In the genomic region with DNA sequence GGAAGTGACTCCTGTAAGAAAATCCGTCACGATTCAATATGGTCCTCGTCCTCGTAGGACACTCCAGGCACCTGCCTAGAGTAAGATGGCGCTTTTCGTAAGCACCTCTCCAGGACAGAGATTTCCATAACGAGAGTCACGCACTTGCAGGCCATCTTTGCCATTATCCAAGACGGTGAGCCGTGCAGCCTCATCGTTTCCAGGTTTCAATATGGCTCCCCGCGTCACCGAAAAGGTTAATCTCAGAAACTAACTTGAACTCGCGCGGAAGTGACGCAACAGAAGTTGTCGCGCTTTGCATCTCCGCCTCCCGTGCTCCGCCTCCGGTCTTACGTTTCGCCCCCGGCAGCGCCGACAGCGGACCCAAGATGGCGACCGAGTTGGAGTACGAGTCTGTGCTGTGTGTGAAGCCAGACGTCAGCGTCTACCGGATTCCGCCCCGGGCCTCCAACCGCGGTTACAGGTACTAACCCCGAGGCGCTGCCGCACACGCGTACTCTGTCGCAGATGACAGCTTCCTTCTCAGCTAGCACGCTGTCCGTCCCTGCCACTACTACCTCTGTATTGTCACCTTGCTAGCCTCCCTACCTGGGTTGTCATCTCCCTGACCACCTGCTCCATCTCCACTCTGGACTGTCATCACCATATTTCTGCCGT, we compare ENCODE assay signal across 8 cellular contexts. TPM values are rescaled to one million over a fixed set of nuclear protein-coding genes. Genes with fewer than 3 reads are reported as not detected.
DNase-seq lines count a peak whose midpoint lies in the region; ATAC-seq, FAIRE-seq and TF ChIP-seq lines count a peak whose summit lies in the region.

A gene (plus strand): TSS at position 354 of the 657 bp plus-strand sequence. CDS start 15 bp downstream, at position 369.

- no peaks in the 10 kb centered on the region for H3K9me3 Mint-ChIP-seq in type B pancreatic cell

- H3K27me3 ChIP-seq in adrenal gland (no peaks in the 10 kb centered on the region), heart left ventricle (no peaks in the 10 kb centered on the region)

- peaks cover 4% of the 10 kb centered on the region for H3K4me1 Mint-ChIP-seq in type B pancreatic cell (ENCODE audit: unreplicated experiment)

- DNase-seq in GM12891 (ENCODE audit: insufficient read length, low spot score) = peak; percentile 54
- peak; percentile 84 for DNase-seq in NCI-H1436 treated with DMSO at 0.1 percent for 48 hours (lab: John Stamatoyannopoulos, UW)
- DNase-seq in T-helper 1 cell = peak; percentile 93 to 98 (median 97)
- DNase-seq in adrenal gland = peak; percentile 95 to 99 (median 98)
- peak; percentile 96 to 98 (median 96) for DNase-seq in heart left ventricle
- peak; percentile 98 for DNase-seq in pons (ENCODE audit: low spot score)
- peak; percentile 93 for DNase-seq in type B pancreatic cell (ENCODE audit: extremely low spot score, unreplicated experiment)

- H3K9me3 ChIP-seq in adrenal gland (replicated peaks in 1 of 3) = no peaks in the 10 kb centered on the region
- H3K9me3 ChIP-seq in heart left ventricle = no peaks in the 10 kb centered on the region

- TF ChIP-seq CTCF in adrenal gland (IDR thresholded peaks at IDR 0.05) (no peak), heart left ventricle (IDR thresholded peaks at IDR 0.05) (no peak), type B pancreatic cell (conservative IDR thresholded peaks at IDR 0.05) (no peak)

- peak within 1 kb of the TSS; percentile 93 for H3K27ac Mint-ChIP-seq in type B pancreatic cell

- H3K27me3 Mint-ChIP-seq in type B pancreatic cell = no peaks in the 10 kb centered on the region

- H3K4me3 Mint-ChIP-seq in type B pancreatic cell = peak within 1 kb of the TSS; percentile 98

- peaks cover 15% of the 10 kb centered on the region for H3K36me3 Mint-ChIP-seq in type B pancreatic cell

- TF ChIP-seq POLR2A in GM12891 (IDR thresholded peaks at IDR 0.05; ENCODE audit: low read depth, low read length) = peak; percentile 94
- peak; percentile 69 to 83 for TF ChIP-seq POLR2A in adrenal gland (IDR thresholded peaks at IDR 0.05)
- TF ChIP-seq POLR2A in heart left ventricle (IDR thresholded peaks at IDR 0.05) = peak in 1 of 2 donors; percentile 55

- peak; percentile 100 for FAIRE-seq in GM12891 (lab: Jason Lieb, UNC)

- intact Hi-C loops in adrenal gland (cut with DNase I) (no loop called here), heart left ventricle (cut with DNase I) (loop anchor here (2.0 to 10.0 kb wide), 8 partner anchors 35 to 153 kb away; a partner anchor contains a TSS)

- peak within 1 kb of the TSS; percentile 40 to 98 (median 89) for H3K27ac ChIP-seq in adrenal gland
- peak within 1 kb of the TSS; percentile 79 to 99 (median 90) for H3K27ac ChIP-seq in heart left ventricle

- H3K4me1 ChIP-seq in adrenal gland (replicated peaks in 1 of 2) (peaks cover 15 to 36% of the 10 kb centered on the region in 2 donors), heart left ventricle (peaks cover 0 to 43% (median 22%) of the 10 kb centered on the region in 12 donors)

- ATAC-seq in HG02840 (IDR thresholded peaks at IDR 0.05; ENCODE audit: low FRiP score, unreplicated experiment) (peak; percentile 94), heart left ventricle (peak; percentile 96 to 98 (median 98))

- H3K4me3 ChIP-seq in adrenal gland (peak within 1 kb of the TSS; percentile 47 to 85 (median 72)), heart left ventricle (peak within 1 kb of the TSS; percentile 68 to 96 (median 82))

- 0% methylated on average over 18 to 49 of the region's 49 CpGs for WGBS in adrenal gland, 4 donors
- WGBS in heart left ventricle, 4 donors = 0 to 1% (median 0%) methylated on average over 35 to 49 of the region's 49 CpGs

- no peaks in the 10 kb centered on the region for H3K36me3 ChIP-seq in adrenal gland (replicated peaks in 1 of 2)
- peaks cover 0 to 10% (median 0%) of the 10 kb centered on the region in 9 donors for H3K36me3 ChIP-seq in heart left ventricle

TF ChIP-seq in GM12891, 5 proteins besides CTCF, POLR2A, EP300 and RAD21:
- peak; percentile 86 for TF ChIP-seq TAF1 (IDR thresholded peaks at IDR 0.05; ENCODE audit: low read depth, low read length)
- no peak for TF ChIP-seq PAX5 (IDR thresholded peaks at IDR 0.05; ENCODE audit: insufficient read depth, low read length, severe bottlenecking)
- peak; percentile 92 for TF ChIP-seq POLR2AphosphoS5 (IDR thresholded peaks at IDR 0.05; ENCODE audit: low read depth, low read length)
- TF ChIP-seq SPI1 (IDR thresholded peaks at IDR 0.05; ENCODE audit: low read depth, low read length) = peak; percentile 25; the same call in 1 of the 2 replicates
- peak; percentile 90 for TF ChIP-seq POU2F2 (IDR thresholded peaks at IDR 0.05; ENCODE audit: low read depth, low read length)

RNA-seq across cellular contexts. Expression of the gene that starts here (rescaled TPM):
- polyA plus RNA-seq in GM12891 (2012; ENCODE audit: low read depth, missing spikeins) = 15.6 TPM
- total RNA-seq in adrenal gland = 10 to 100 TPM; 24.4 to 99.9 (median 53.6) TPM
- 10 to 100 TPM; 13.5 to 81.1 (median 22.3) TPM for polyA plus RNA-seq in adrenal gland
- total RNA-seq in heart left ventricle = 10 to 100 TPM; 15.2 to 39.9 (median 19.2) TPM
- polyA plus RNA-seq in heart left ventricle = 10 to 100 TPM in 1 of 2 donors, 1 to 10 TPM in 1; 9.6 to 20.1 TPM
- total RNA-seq in type B pancreatic cell (ENCODE audit: low replicate concordance) = 26.9 and 61.4 TPM in 2 replicates

Comparison
In these comparisons a context has a peak if more than half of its experiments do, and no peak if none do; other contexts are left out.
1. Peak in every context shown above with its lines: DNase-seq, ATAC-seq, H3K4me3 ChIP-seq and H3K27ac ChIP-seq.
2. intact Hi-C loops: an anchor here in heart left ventricle (2.0 to 10.0 kb wide); none called in adrenal gland.